ENCODE assay signal across 1 cellular context in genomic region chr2:38610851-38611801, GRCh38.
A peak's percentile ranks its signal among the peaks of the same experiment; 100 is the strongest.
TF ChIP-seq lines count a peak whose summit lies in the region.

No MANE protein-coding gene starts in this region.

TF ChIP-seq in HepG2, 621 proteins besides CTCF, POLR2A, EP300 and RAD21 (continued from another document and continues in another):
- TF ChIP-seq HNF1A (IDR thresholded peaks at IDR 0.05; ENCODE audit: low read depth) (no peak; the same call in 1 of the 2 replicates), HNF1A (CRISPR knock-in tag; IDR thresholded peaks at IDR 0.05; ENCODE audit: borderline replicate concordance) (peak; percentile 75; the same call in 1 of the 2 replicates), ZBTB26 (CRISPR knock-in tag; IDR thresholded peaks at IDR 0.05; ENCODE audit: borderline replicate concordance) (peak; percentile 92), RORA (CRISPR knock-in tag; IDR thresholded peaks at IDR 0.05) (no peak; the same call in 1 of the 2 replicates), ZNF800 (CRISPR knock-in tag; IDR thresholded peaks at IDR 0.05) (no peak), ETV6 (CRISPR knock-in tag; conservative IDR thresholded peaks at IDR 0.05) (no peak), SKI (IDR thresholded peaks at IDR 0.05; ENCODE audit: partially characterized antibody) (peak; percentile 79), ZNF770 (CRISPR knock-in tag; IDR thresholded peaks at IDR 0.05) (no peak), ZNF614 (CRISPR knock-in tag; IDR thresholded peaks at IDR 0.05; ENCODE audit: borderline replicate concordance) (0 out of 2 replicates have a peak, but pooled peaks have one; percentile 19), ZNF605 (CRISPR knock-in tag; IDR thresholded peaks at IDR 0.05) (no peak; the same call in 1 of the 2 replicates), FOXC1 (CRISPR knock-in tag; IDR thresholded peaks at IDR 0.05; ENCODE audit: borderline replicate concordance) (no peak), MLXIP (CRISPR knock-in tag; IDR thresholded peaks at IDR 0.05; ENCODE audit: borderline replicate concordance) (no peak), RARA (CRISPR knock-in tag; IDR thresholded peaks at IDR 0.05) (peak; percentile 83), KAT2B (IDR thresholded peaks at IDR 0.05; ENCODE audit: borderline replicate concordance, low read depth, low read length) (peak; percentile 94), PAWR (CRISPR knock-in tag; IDR thresholded peaks at IDR 0.05; ENCODE audit: borderline replicate concordance) (0 out of 2 replicates have a peak, but pooled peaks have one; percentile 55), SP5 (CRISPR knock-in tag; IDR thresholded peaks at IDR 0.05; ENCODE audit: borderline replicate concordance, low read depth) (peak; percentile 17; the same call in 1 of the 2 replicates), ATF6 (CRISPR knock-in tag; conservative IDR thresholded peaks at IDR 0.05) (no peak), ARID5B (CRISPR knock-in tag; IDR thresholded peaks at IDR 0.05) (peak; percentile 83), ZNF335 (CRISPR knock-in tag; IDR thresholded peaks at IDR 0.05) (no peak; the same call in 1 of the 2 replicates), HOXD1 (CRISPR knock-in tag; IDR thresholded peaks at IDR 0.05) (peak; percentile 30; the same call in 1 of the 2 replicates), MIER2 (CRISPR knock-in tag; IDR thresholded peaks at IDR 0.05) (0 out of 2 replicates have a peak, but pooled peaks have one; percentile 21), ZNF704 (CRISPR knock-in tag; IDR thresholded peaks at IDR 0.05; ENCODE audit: borderline replicate concordance) (no peak), XRCC5 (optimal IDR thresholded peaks at IDR 0.05; ENCODE audit: low read length) (peak; percentile 49), ATF4 (CRISPR knock-in tag; IDR thresholded peaks at IDR 0.05) (0 out of 4 replicates have a peak, but pooled peaks of 1 of the 2 experiments have one; percentile 12), ZBTB37 (CRISPR knock-in tag; IDR thresholded peaks at IDR 0.05) (peak; percentile 38), FOXA1 (IDR thresholded peaks at IDR 0.05) (peak; percentile 90), FOXA1 (CRISPR knock-in tag; IDR thresholded peaks at IDR 0.05) (peak; percentile 81), STAG1 (CRISPR knock-in tag; IDR thresholded peaks at IDR 0.05) (no peak), ZNF607 (CRISPR knock-in tag; IDR thresholded peaks at IDR 0.05; ENCODE audit: borderline replicate concordance) (no peak)
